In genomic region chr11:269146-269890, GRCh38 we compare ENCODE assay signal across 8 cellular contexts. TPM values are rescaled to one million over a fixed set of nuclear protein-coding genes. Genes with fewer than 3 reads are reported as not detected.
DNase-seq lines count a peak whose midpoint lies in the region; ATAC-seq and TF ChIP-seq lines count a peak whose summit lies in the region.

No MANE protein-coding gene starts in this region.

- no peaks in the 10 kb centered on the region for H3K9me3 ChIP-seq in lung (ENCODE audit: control insufficient read depth in 2 of 2, insufficient read depth in 1 of 2, low read length in 1 of 2)
- peaks cover 0 to 3% of the 10 kb centered on the region in 2 donors for H3K9me3 ChIP-seq in uterus

- TF ChIP-seq CTCF in NB4 (IDR thresholded peaks at IDR 0.05; ENCODE audit: low read depth, low read length) (no peak), lung (IDR thresholded peaks at IDR 0.05; ENCODE audit: control extremely low read depth, extremely low read depth) (no peak), uterus (IDR thresholded peaks at IDR 0.05) (no peak)

- peak overlapping the region; percentile 86 for H3K4me3 Mint-ChIP-seq in activated naive CD8-positive, alpha-beta T cell treated with anti-CD3 and anti-CD28 coated beads for 36 hours

- H3K36me3 Mint-ChIP-seq in activated naive CD8-positive, alpha-beta T cell treated with anti-CD3 and anti-CD28 coated beads for 36 hours, result peaks cover 1% of the 10 kb centered on the region

- H3K4me3 ChIP-seq in NB4 (ENCODE audit: low read depth, low read length), result peak overlapping the region; percentile 76
- peak overlapping the region; percentile 24 for H3K4me3 ChIP-seq in lung
- no peak overlapping the region for H3K4me3 ChIP-seq in uterus

- H3K27ac ChIP-seq in lung (ENCODE audit: low read depth in 1 of 2, low read length in 1 of 2), result peak overlapping the region in 1 of 2 donors; percentile 93
- no peak overlapping the region for H3K27ac ChIP-seq in uterus

- no peaks in the 10 kb centered on the region for H3K36me3 ChIP-seq in lung (ENCODE audit: control insufficient read depth in 2 of 2, insufficient read depth in 2 of 2, low read length in 2 of 2)
- H3K36me3 ChIP-seq in uterus, result no peaks in the 10 kb centered on the region

- 16 to 31% methylated on average over 21 of the region's 21 CpGs for WGBS in lung, 2 donors

- no peaks in the 10 kb centered on the region for H3K9me3 Mint-ChIP-seq in activated naive CD8-positive, alpha-beta T cell treated with anti-CD3 and anti-CD28 coated beads for 36 hours

- H3K27me3 ChIP-seq in lung (ENCODE audit: control insufficient read depth, insufficient read depth) (no peaks in the 10 kb centered on the region), uterus (no peaks in the 10 kb centered on the region)

- peak; percentile 40 for TF ChIP-seq POLR2A in NB4 (IDR thresholded peaks at IDR 0.05; ENCODE audit: extremely low read depth, insufficient read length)
- no peak for TF ChIP-seq POLR2A in uterus (IDR thresholded peaks at IDR 0.05)

- H3K4me1 ChIP-seq in lung (ENCODE audit: control insufficient read depth in 2 of 2, insufficient read depth in 2 of 2, low read length in 2 of 2) (peaks cover 0 to 6% of the 10 kb centered on the region in 2 donors), uterus (no peaks in the 10 kb centered on the region)

- H3K27ac Mint-ChIP-seq in activated naive CD8-positive, alpha-beta T cell treated with anti-CD3 and anti-CD28 coated beads for 36 hours, result peak overlapping the region; percentile 97

- intact Hi-C loops in uterus (cut with DNase I; ENCODE audit: low total_unique reads), result no loop called here

- ATAC-seq in GM18519 (IDR thresholded peaks at IDR 0.05; ENCODE audit: low FRiP score, unreplicated experiment) (peak; percentile 68), HG02623 (IDR thresholded peaks at IDR 0.05; ENCODE audit: unreplicated experiment) (peak; percentile 62), lung (ENCODE audit: insufficient read depth, low FRiP score) (no peak)

- H3K27me3 Mint-ChIP-seq in activated naive CD8-positive, alpha-beta T cell treated with anti-CD3 and anti-CD28 coated beads for 36 hours, result no peaks in the 10 kb centered on the region

- DNase-seq in NB4 (ENCODE audit: low read depth), result peak; percentile 94
- DNase-seq in activated naive CD8-positive, alpha-beta T cell treated with anti-CD3 and anti-CD28 coated beads for 36 hours, result peak; percentile 54
- DNase-seq in lung (ENCODE audit: low spot score), result peak; percentile 29
- no peak for DNase-seq in uterus
- no peak for DNase-seq in T-helper 9 cell
- DNase-seq in GOT3 (lab: John Stamatoyannopoulos, UW), result no peak

- H3K4me1 Mint-ChIP-seq in activated naive CD8-positive, alpha-beta T cell treated with anti-CD3 and anti-CD28 coated beads for 36 hours, result peaks cover 31% of the 10 kb centered on the region

RNA-seq across cellular contexts. Expression of gene NLRP6, which starts 8.9 kb away (rescaled TPM):
- 1 to 10 TPM; 3.7 to 3.8 TPM for total RNA-seq in activated naive CD8-positive, alpha-beta T cell treated with anti-CD3 and anti-CD28 coated beads for 36 hours
- total RNA-seq in lung, result 1 to 10 TPM; 2.1 to 2.7 TPM
- polyA plus RNA-seq in lung, result 1 to 10 TPM in 1 of 2 donors, under 1 TPM in 1; 0.08 to 9.6 TPM
- total RNA-seq in uterus, result under 1 TPM in 2 of 4 donors, not detected in 2; 0.30 to 0.51 TPM

RNA-seq across cellular contexts. Expression of gene PGGHG, which starts 19.6 kb away (rescaled TPM):
- total RNA-seq in activated naive CD8-positive, alpha-beta T cell treated with anti-CD3 and anti-CD28 coated beads for 36 hours, result 100 to 1,000 TPM; 206 to 209 TPM
- total RNA-seq in lung (10 to 100 TPM; 21.6 to 63.3 TPM), uterus (10 to 100 TPM in 3 of 4 donors, 1 to 10 TPM in 1; 7.9 to 29.1 (median 14.2) TPM)
- 100 to 1,000 TPM; 112 to 145 TPM for polyA plus RNA-seq in lung

RNA-seq across cellular contexts. Expression of gene IFITM5, which starts 30.0 kb away (rescaled TPM):
- total RNA-seq in activated naive CD8-positive, alpha-beta T cell treated with anti-CD3 and anti-CD28 coated beads for 36 hours, result not detected
- total RNA-seq in lung, result not detected
- not detected for polyA plus RNA-seq in lung
- total RNA-seq in uterus, result not detected

RNA-seq across cellular contexts. Expression of gene PSMD13, which starts 32.5 kb away (rescaled TPM):
- 100 to 1,000 TPM; 235 to 239 TPM for total RNA-seq in activated naive CD8-positive, alpha-beta T cell treated with anti-CD3 and anti-CD28 coated beads for 36 hours
- total RNA-seq in lung (100 to 1,000 TPM in 1 of 2 donors, 10 to 100 TPM in 1; 75.2 to 131 TPM), uterus (10 to 100 TPM; 17.9 to 94.3 (median 78.2) TPM)
- polyA plus RNA-seq in lung, result 100 to 1,000 TPM; 158 to 184 TPM

RNA-seq across cellular contexts. Expression of gene SIRT3, which starts 33.2 kb away (rescaled TPM):
- 10 to 100 TPM; 18.6 to 20.5 TPM for total RNA-seq in activated naive CD8-positive, alpha-beta T cell treated with anti-CD3 and anti-CD28 coated beads for 36 hours
- 10 to 100 TPM; 16.0 to 21.2 TPM for total RNA-seq in lung
- 10 to 100 TPM; 14.6 to 16.9 TPM for polyA plus RNA-seq in lung
- 10 to 100 TPM in 2 of 4 donors, 1 to 10 TPM in 2; 1.5 to 25.9 (median 9.8) TPM for total RNA-seq in uterus

Comparison
In these comparisons a context has a peak if more than half of its experiments do, and no peak if none do; other contexts are left out.
1. DNase-seq: peak in NB4 (single experiment), activated naive CD8-positive, alpha-beta T cell treated with anti-CD3 and anti-CD28 coated beads for 36 hours (single experiment) and lung (single experiment); none in uterus (0 of 2), T-helper 9 cell (single experiment) and GOT3 (single experiment).
2. H3K4me3 ChIP-seq: peak in NB4 (single experiment) and lung (single experiment); none in uterus (0 of 2).